Comparison of ENCODE assay signal across 1 cellular context in the genomic region with DNA sequence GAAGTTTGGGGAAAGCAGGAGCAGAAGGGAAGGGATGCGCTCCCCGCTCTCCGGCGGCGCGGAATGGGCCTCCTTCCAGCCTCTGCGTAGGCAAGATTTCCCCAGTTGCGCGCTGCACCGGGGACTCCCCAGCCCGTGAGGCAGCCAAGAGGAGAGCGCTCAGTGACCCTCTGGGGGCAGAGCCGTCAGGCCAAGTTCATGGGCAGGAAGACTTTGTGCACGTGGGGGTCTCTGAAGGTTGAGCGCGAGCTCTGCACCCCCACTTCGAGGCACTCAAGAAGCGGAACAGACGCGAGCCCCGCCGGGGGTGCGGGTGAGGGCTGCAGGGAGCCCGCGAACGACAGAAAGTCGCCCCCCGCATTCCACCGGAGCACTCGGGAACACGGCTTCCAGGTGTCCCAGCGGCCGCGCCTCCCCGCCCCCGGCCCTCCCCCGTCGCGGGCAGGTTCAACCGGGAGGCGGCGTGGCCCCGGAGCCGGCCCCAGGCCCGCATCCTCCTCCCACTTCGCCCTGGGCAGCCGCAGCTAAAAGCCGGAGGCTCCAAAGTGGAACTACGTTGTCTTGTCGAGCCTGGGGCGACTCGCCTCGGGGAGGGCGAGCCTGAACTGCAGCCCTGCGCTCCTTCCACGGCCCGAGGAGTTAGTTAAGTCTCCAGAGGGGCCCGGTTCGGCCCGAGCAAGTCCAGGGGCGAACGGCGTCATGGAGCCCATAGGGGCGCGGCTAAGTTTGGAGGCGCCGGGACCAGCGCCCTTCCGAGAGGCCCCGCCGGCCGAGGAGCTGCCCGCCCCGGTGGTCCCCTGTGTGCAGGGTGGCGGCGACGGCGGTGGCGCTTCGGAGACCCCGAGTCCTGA.
TF ChIP-seq lines count a peak whose summit lies in the region.

A gene (plus strand): TSS at position 555 of the 851 bp plus-strand sequence. CDS start 145 bp downstream, at position 700.

TF ChIP-seq in K562, 482 proteins besides CTCF, POLR2A, EP300 and RAD21 (continued from another document):
- TF ChIP-seq, protein P1, sequence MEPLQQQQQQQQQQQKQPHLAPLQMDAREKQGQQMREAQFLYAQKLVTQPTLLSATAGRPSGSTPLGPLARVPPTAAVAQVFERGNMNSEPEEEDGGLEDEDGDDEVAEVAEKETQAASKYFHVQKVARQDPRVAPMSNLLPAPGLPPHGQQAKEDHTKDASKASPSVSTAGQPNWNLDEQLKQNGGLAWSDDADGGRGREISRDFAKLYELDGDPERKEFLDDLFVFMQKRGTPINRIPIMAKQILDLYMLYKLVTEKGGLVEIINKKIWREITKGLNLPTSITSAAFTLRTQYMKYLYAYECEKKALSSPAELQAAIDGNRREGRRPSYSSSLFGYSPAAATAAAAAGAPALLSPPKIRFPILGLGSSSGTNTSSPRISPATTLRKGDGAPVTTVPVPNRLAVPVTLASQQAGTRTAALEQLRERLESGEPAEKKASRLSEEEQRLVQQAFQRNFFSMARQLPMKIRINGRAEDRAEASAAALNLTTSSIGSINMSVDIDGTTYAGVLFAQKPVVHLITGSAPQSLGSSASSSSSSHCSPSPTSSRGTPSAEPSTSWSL (CRISPR knock-in tag; IDR thresholded peaks at IDR 0.05; ENCODE audit: borderline replicate concordance) = 0 out of 2 replicates have a peak, but pooled peaks have one; percentile 37
- TF ChIP-seq PCBP1 (IDR thresholded peaks at IDR 0.05; ENCODE audit: low read depth, low read length, poor library complexity, severe bottlenecking) = peak; percentile 36
- TF ChIP-seq NCOA2 (IDR thresholded peaks at IDR 0.05; ENCODE audit: partially characterized antibody in 2 of 2) = no peak
- TF ChIP-seq, protein P2, sequence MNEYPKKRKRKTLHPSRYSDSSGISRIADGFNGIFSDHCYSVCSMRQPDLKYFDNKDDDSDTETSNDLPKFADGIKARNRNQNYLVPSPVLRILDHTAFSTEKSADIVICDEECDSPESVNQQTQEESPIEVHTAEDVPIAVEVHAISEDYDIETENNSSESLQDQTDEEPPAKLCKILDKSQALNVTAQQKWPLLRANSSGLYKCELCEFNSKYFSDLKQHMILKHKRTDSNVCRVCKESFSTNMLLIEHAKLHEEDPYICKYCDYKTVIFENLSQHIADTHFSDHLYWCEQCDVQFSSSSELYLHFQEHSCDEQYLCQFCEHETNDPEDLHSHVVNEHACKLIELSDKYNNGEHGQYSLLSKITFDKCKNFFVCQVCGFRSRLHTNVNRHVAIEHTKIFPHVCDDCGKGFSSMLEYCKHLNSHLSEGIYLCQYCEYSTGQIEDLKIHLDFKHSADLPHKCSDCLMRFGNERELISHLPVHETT (CRISPR knock-in tag; conservative IDR thresholded peaks at IDR 0.05 in 1 of 2, IDR thresholded peaks at IDR 0.05 in 1 of 2) = 0 out of 4 replicates have a peak, but pooled peaks of 1 of the 2 experiments have one; percentile 17
- TF ChIP-seq, protein P3, sequence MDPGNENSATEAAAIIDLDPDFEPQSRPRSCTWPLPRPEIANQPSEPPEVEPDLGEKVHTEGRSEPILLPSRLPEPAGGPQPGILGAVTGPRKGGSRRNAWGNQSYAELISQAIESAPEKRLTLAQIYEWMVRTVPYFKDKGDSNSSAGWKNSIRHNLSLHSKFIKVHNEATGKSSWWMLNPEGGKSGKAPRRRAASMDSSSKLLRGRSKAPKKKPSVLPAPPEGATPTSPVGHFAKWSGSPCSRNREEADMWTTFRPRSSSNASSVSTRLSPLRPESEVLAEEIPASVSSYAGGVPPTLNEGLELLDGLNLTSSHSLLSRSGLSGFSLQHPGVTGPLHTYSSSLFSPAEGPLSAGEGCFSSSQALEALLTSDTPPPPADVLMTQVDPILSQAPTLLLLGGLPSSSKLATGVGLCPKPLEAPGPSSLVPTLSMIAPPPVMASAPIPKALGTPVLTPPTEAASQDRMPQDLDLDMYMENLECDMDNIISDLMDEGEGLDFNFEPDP (CRISPR knock-in tag; IDR thresholded peaks at IDR 0.05) = 0 out of 2 replicates have a peak, but pooled peaks have one; percentile 63
- TF ChIP-seq SNRNP70 (optimal IDR thresholded peaks at IDR 0.05; ENCODE audit: low read depth, low read length) = no peak
- no peak for TF ChIP-seq ZNF165 (CRISPR knock-in tag; IDR thresholded peaks at IDR 0.05; ENCODE audit: borderline replicate concordance)
- no peak for TF ChIP-seq NFYB (IDR thresholded peaks at IDR 0.05; ENCODE audit: extremely low read depth, insufficient read length)
- TF ChIP-seq, protein P4, sequence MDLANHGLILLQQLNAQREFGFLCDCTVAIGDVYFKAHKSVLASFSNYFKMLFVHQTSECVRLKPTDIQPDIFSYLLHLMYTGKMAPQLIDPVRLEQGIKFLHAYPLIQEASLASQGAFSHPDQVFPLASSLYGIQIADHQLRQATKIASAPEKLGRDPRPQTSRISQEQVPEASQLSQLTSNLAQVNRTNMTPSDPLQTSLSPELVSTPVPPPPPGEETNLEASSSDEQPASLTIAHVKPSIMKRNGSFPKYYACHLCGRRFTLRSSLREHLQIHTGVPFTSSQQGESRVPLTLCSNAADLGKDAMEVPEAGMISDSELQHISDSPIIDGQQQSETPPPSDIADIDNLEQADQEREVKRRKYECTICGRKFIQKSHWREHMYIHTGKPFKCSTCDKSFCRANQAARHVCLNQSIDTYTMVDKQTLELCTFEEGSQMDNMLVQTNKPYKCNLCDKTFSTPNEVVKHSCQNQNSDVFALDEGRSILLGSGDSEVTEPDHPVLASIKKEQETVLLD (IDR thresholded peaks at IDR 0.05) = no peak
- TF ChIP-seq, protein P5, sequence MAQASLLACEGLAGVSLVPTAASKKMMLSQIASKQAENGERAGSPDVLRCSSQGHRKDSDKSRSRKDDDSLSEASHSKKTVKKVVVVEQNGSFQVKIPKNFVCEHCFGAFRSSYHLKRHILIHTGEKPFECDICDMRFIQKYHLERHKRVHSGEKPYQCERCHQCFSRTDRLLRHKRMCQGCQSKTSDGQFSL (CRISPR knock-in tag; IDR thresholded peaks at IDR 0.05) = peak; percentile 86
- TF ChIP-seq, protein P5 (tag; IDR thresholded peaks at IDR 0.05) = no peak
- TF ChIP-seq, protein P6, sequence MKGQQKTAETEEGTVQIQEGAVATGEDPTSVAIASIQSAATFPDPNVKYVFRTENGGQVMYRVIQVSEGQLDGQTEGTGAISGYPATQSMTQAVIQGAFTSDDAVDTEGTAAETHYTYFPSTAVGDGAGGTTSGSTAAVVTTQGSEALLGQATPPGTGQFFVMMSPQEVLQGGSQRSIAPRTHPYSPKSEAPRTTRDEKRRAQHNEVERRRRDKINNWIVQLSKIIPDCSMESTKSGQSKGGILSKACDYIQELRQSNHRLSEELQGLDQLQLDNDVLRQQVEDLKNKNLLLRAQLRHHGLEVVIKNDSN (CRISPR knock-in tag; IDR thresholded peaks at IDR 0.05) = peak; percentile 35; the same call in 1 of the 2 replicates
- TF ChIP-seq, protein P7, sequence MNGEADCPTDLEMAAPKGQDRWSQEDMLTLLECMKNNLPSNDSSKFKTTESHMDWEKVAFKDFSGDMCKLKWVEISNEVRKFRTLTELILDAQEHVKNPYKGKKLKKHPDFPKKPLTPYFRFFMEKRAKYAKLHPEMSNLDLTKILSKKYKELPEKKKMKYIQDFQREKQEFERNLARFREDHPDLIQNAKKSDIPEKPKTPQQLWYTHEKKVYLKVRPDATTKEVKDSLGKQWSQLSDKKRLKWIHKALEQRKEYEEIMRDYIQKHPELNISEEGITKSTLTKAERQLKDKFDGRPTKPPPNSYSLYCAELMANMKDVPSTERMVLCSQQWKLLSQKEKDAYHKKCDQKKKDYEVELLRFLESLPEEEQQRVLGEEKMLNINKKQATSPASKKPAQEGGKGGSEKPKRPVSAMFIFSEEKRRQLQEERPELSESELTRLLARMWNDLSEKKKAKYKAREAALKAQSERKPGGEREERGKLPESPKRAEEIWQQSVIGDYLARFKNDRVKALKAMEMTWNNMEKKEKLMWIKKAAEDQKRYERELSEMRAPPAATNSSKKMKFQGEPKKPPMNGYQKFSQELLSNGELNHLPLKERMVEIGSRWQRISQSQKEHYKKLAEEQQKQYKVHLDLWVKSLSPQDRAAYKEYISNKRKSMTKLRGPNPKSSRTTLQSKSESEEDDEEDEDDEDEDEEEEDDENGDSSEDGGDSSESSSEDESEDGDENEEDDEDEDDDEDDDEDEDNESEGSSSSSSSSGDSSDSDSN (IDR thresholded peaks at IDR 0.05; ENCODE audit: borderline replicate concordance in 1 of 2, low read depth in 2 of 2, low read length in 2 of 2) = 0 out of 4 replicates have a peak, but pooled peaks of 1 of the 2 experiments have one; percentile 37
- TF ChIP-seq FOXK1 (CRISPR knock-in tag; IDR thresholded peaks at IDR 0.05; ENCODE audit: borderline replicate concordance) = no peak
- 0 out of 2 replicates have a peak, but pooled peaks have one; percentile 10 for TF ChIP-seq SAFB (IDR thresholded peaks at IDR 0.05; ENCODE audit: borderline replicate concordance, low read depth, low read length)
- TF ChIP-seq, protein P8, sequence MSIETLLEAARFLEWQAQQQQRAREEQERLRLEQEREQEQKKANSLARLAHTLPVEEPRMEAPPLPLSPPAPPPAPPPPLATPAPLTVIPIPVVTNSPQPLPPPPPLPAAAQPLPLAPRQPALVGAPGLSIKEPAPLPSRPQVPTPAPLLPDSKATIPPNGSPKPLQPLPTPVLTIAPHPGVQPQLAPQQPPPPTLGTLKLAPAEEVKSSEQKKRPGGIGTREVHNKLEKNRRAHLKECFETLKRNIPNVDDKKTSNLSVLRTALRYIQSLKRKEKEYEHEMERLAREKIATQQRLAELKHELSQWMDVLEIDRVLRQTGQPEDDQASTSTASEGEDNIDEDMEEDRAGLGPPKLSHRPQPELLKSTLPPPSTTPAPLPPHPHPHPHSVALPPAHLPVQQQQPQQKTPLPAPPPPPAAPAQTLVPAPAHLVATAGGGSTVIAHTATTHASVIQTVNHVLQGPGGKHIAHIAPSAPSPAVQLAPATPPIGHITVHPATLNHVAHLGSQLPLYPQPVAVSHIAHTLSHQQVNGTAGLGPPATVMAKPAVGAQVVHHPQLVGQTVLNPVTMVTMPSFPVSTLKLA (conservative IDR thresholded peaks at IDR 0.05) = no peak
- TF ChIP-seq MTA3 (IDR thresholded peaks at IDR 0.05; ENCODE audit: borderline replicate concordance) = no peak
- no peak; the same call in 1 of the 2 replicates for TF ChIP-seq POLR2G (IDR thresholded peaks at IDR 0.05; ENCODE audit: low read depth, low read length)
- 0 out of 2 replicates have a peak, but pooled peaks have one; percentile 38 for TF ChIP-seq E2F3 (CRISPR knock-in tag; IDR thresholded peaks at IDR 0.05)
- TF ChIP-seq FOSL1 (tag; conservative IDR thresholded peaks at IDR 0.05) = no peak
